1 cellular context compared by ENCODE assay signal in genomic region chr4:128060620-128061565, GRCh38.
A peak's percentile ranks its signal among the peaks of the same experiment; 100 is the strongest.
TF ChIP-seq lines count a peak whose summit lies in the region.

Gene LARP1B (plus strand): TSS chr4:128061312. CDS start chr4:128074952, 13,640 bp downstream.

TF ChIP-seq in HepG2, 621 proteins besides CTCF, POLR2A, EP300 and RAD21 (continued from another document and continues in another):
- TF ChIP-seq TEF (CRISPR knock-in tag; IDR thresholded peaks at IDR 0.05) = peak; percentile 57
- TF ChIP-seq ZKSCAN5 (CRISPR knock-in tag; IDR thresholded peaks at IDR 0.05) = no peak
- no peak for TF ChIP-seq SOX6 (IDR thresholded peaks at IDR 0.05)
- peak; percentile 56 for TF ChIP-seq SOX6 (CRISPR knock-in tag; IDR thresholded peaks at IDR 0.05)
- TF ChIP-seq FOXJ3 (CRISPR knock-in tag; IDR thresholded peaks at IDR 0.05; ENCODE audit: borderline replicate concordance) = peak; percentile 19; the same call in 1 of the 2 replicates
- TF ChIP-seq RARG (CRISPR knock-in tag; IDR thresholded peaks at IDR 0.05; ENCODE audit: low read depth) = no peak; the same call in 1 of the 2 replicates
- TF ChIP-seq MIER3 (CRISPR knock-in tag; IDR thresholded peaks at IDR 0.05; ENCODE audit: borderline replicate concordance) = peak; percentile 47; the same call in 1 of the 2 replicates
- no peak for TF ChIP-seq ATM (IDR thresholded peaks at IDR 0.05; ENCODE audit: borderline replicate concordance)
- peak; percentile 17; the same call in 1 of the 2 replicates for TF ChIP-seq ATF3 (CRISPR knock-in tag; IDR thresholded peaks at IDR 0.05)
- peak in 1 of 2 experiments; percentile 22; a peak in 1 of 4 replicates for TF ChIP-seq REST (IDR thresholded peaks at IDR 0.05; ENCODE audit: borderline replicate concordance in 1 of 2, low read depth in 1 of 2, low read length in 2 of 2)
- no peak for TF ChIP-seq ZFP36L1 (CRISPR knock-in tag; IDR thresholded peaks at IDR 0.05)
- TF ChIP-seq ZNF143 (CRISPR knock-in tag; IDR thresholded peaks at IDR 0.05) = no peak
- no peak for TF ChIP-seq MED13 (CRISPR knock-in tag; IDR thresholded peaks at IDR 0.05)
- no peak for TF ChIP-seq NFIC (IDR thresholded peaks at IDR 0.05; ENCODE audit: low read length)
- peak; percentile 77; the same call in 1 of the 2 replicates for TF ChIP-seq KDM3A (CRISPR knock-in tag; IDR thresholded peaks at IDR 0.05; ENCODE audit: low read depth)
- 0 out of 2 replicates have a peak, but pooled peaks have one; percentile 28 for TF ChIP-seq ARHGAP35 (CRISPR knock-in tag; IDR thresholded peaks at IDR 0.05; ENCODE audit: borderline replicate concordance)
- no peak for TF ChIP-seq SIX1 (CRISPR knock-in tag; IDR thresholded peaks at IDR 0.05; ENCODE audit: borderline replicate concordance)
- peak; percentile 77; the same call in 1 of the 2 replicates for TF ChIP-seq ZNF782 (CRISPR knock-in tag; IDR thresholded peaks at IDR 0.05; ENCODE audit: borderline replicate concordance)
- no peak for TF ChIP-seq ZNF713 (CRISPR knock-in tag; IDR thresholded peaks at IDR 0.05)
- no peak for TF ChIP-seq FOXA1 (IDR thresholded peaks at IDR 0.05)
- no peak for TF ChIP-seq FOXA1 (CRISPR knock-in tag; IDR thresholded peaks at IDR 0.05)
- no peak for TF ChIP-seq GZF1 (CRISPR knock-in tag; IDR thresholded peaks at IDR 0.05)
- TF ChIP-seq PHF20 (CRISPR knock-in tag; IDR thresholded peaks at IDR 0.05) = peak; percentile 58; the same call in 1 of the 2 replicates
- peak; percentile 61; the same call in 1 of the 2 replicates for TF ChIP-seq ZNF274 (CRISPR knock-in tag; IDR thresholded peaks at IDR 0.05)
- peak; percentile 95 for TF ChIP-seq MAX (IDR thresholded peaks at IDR 0.05)
- TF ChIP-seq SAP130 (CRISPR knock-in tag; IDR thresholded peaks at IDR 0.05; ENCODE audit: low read depth) = peak; percentile 80; the same call in 1 of the 2 replicates
- TF ChIP-seq ATF2 (CRISPR knock-in tag; IDR thresholded peaks at IDR 0.05) = no peak
- no peak for TF ChIP-seq FOXO4 (CRISPR knock-in tag; conservative IDR thresholded peaks at IDR 0.05)
- no peak for TF ChIP-seq CREM (IDR thresholded peaks at IDR 0.05)
- TF ChIP-seq CREM (CRISPR knock-in tag; IDR thresholded peaks at IDR 0.05) = no peak
- peak; percentile 84 for TF ChIP-seq ZNF639 (CRISPR knock-in tag; conservative IDR thresholded peaks at IDR 0.05)
- 0 out of 2 replicates have a peak, but pooled peaks have one; percentile 39 for TF ChIP-seq ZMAT3 (CRISPR knock-in tag; conservative IDR thresholded peaks at IDR 0.05)
- peak; percentile 60; the same call in 1 of the 2 replicates for TF ChIP-seq ZNF670 (CRISPR knock-in tag; IDR thresholded peaks at IDR 0.05; ENCODE audit: borderline replicate concordance)
- TF ChIP-seq FOXK1 (CRISPR knock-in tag; IDR thresholded peaks at IDR 0.05; ENCODE audit: borderline replicate concordance, low read depth) = no peak
- no peak for TF ChIP-seq E2F5 (CRISPR knock-in tag; conservative IDR thresholded peaks at IDR 0.05)
- TF ChIP-seq ELF4 (CRISPR knock-in tag; IDR thresholded peaks at IDR 0.05; ENCODE audit: borderline replicate concordance) = no peak
- no peak for TF ChIP-seq ZNF512 (CRISPR knock-in tag; IDR thresholded peaks at IDR 0.05)
- no peak; the same call in none of the 2 replicates for TF ChIP-seq ZNF543 (CRISPR knock-in tag; IDR thresholded peaks at IDR 0.05)
- peak; percentile 80 for TF ChIP-seq YY1 (IDR thresholded peaks at IDR 0.05; ENCODE audit: insufficient read depth, insufficient replicate concordance, low read depth, low read length)
- no peak for TF ChIP-seq ZFP37 (CRISPR knock-in tag; IDR thresholded peaks at IDR 0.05; ENCODE audit: borderline replicate concordance)
- no peak; the same call in 1 of the 2 replicates for TF ChIP-seq REXO4 (CRISPR knock-in tag; IDR thresholded peaks at IDR 0.05; ENCODE audit: borderline replicate concordance)
- TF ChIP-seq KDM1A (CRISPR knock-in tag; IDR thresholded peaks at IDR 0.05) = no peak
- TF ChIP-seq KAT7 (CRISPR knock-in tag; IDR thresholded peaks at IDR 0.05; ENCODE audit: borderline replicate concordance) = no peak; the same call in 1 of the 2 replicates
- TF ChIP-seq ATF4 (CRISPR knock-in tag; IDR thresholded peaks at IDR 0.05) = no peak; a peak in 1 of 4 replicates
- TF ChIP-seq EEA1 (CRISPR knock-in tag; IDR thresholded peaks at IDR 0.05; ENCODE audit: borderline replicate concordance) = no peak; the same call in 1 of the 2 replicates
- TF ChIP-seq NPAS2 (CRISPR knock-in tag; IDR thresholded peaks at IDR 0.05; ENCODE audit: borderline replicate concordance) = no peak
- TF ChIP-seq HDAC1 (CRISPR knock-in tag; IDR thresholded peaks at IDR 0.05) = 0 out of 2 replicates have a peak, but pooled peaks have one; percentile 51
- no peak for TF ChIP-seq CAMTA2 (CRISPR knock-in tag; IDR thresholded peaks at IDR 0.05; ENCODE audit: borderline replicate concordance)
- TF ChIP-seq TRIM24 (CRISPR knock-in tag; IDR thresholded peaks at IDR 0.05) = no peak
- peak; percentile 56 for TF ChIP-seq PAXIP1 (CRISPR knock-in tag; conservative IDR thresholded peaks at IDR 0.05)
- no peak for TF ChIP-seq HHEX (CRISPR knock-in tag; IDR thresholded peaks at IDR 0.05)
